In the genomic region with DNA sequence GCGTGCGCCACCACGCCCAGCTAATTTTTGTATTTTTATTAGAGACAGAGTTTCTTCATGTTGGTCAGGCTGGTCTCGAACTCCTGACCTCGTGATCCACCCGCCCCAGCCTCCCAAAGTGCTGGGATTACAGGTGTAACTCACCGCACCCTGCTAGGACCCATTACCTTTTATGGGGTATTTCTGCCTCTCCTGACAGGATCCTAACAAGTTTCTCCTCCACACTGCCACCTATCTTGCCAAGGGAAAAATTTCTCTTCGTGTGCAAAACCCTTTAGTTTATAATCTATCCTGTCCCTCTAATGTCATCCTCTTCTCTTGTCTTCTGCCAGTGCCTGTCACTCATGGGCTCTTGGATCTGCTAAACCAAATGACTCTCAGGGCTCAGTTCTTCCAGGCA, we compare ENCODE assay signal across 19 cellular contexts. TPM values are rescaled to one million over a fixed set of nuclear protein-coding genes. Genes with fewer than 3 reads are reported as not detected.
DNase-seq lines count a peak whose midpoint lies in the region; ATAC-seq, FAIRE-seq and TF ChIP-seq lines count a peak whose summit lies in the region.
"Had no signal": no experiment of that assay in that cellular context is flagged by ENCODE, and none has a peak within 500 bp of the region (broad histone marks: within the 10 kb centered on the region; RNA-seq: fewer than 3 reads in every experiment).

No MANE protein-coding gene starts in this region.

- TF ChIP-seq CTCF in BE2C (IDR thresholded peaks at IDR 0.05; ENCODE audit: low read depth, low read length) (peak; percentile 7; the same call in 1 of the 2 replicates), RWPE2 (IDR thresholded peaks at IDR 0.05; ENCODE audit: poor library complexity, severe bottlenecking) (peak; percentile 22), foreskin keratinocyte (conservative IDR thresholded peaks at IDR 0.05) (peak; percentile 47)

- no peaks in the 10 kb centered on the region for H3K36me3 ChIP-seq in BE2C
- no peaks in the 10 kb centered on the region for H3K36me3 ChIP-seq in H7 (replicated peaks; ENCODE audit: control insufficient read depth, insufficient read depth, low read length)
- no peaks in the 10 kb centered on the region for H3K36me3 ChIP-seq in RWPE2 (ENCODE audit: low read depth)
- H3K36me3 ChIP-seq: adrenal gland, esophagus squamous epithelium had no signal

- FAIRE-seq in RCC 7860 (lab: Jason Lieb, UNC): no peak

- H3K4me1 Mint-ChIP-seq in activated T-cell treated with anti-CD3 and anti-CD28 coated beads, Interleukin-2, amount 50 U/mL, for 24 hours (ENCODE audit: low read depth): peaks cover 10% of the 10 kb centered on the region

- peaks cover 68% of the 10 kb centered on the region for H3K27me3 Mint-ChIP-seq in activated T-cell treated with anti-CD3 and anti-CD28 coated beads, Interleukin-2, amount 50 U/mL, for 24 hours

- no peaks in the 10 kb centered on the region for H3K36me3 Mint-ChIP-seq in activated T-cell treated with anti-CD3 and anti-CD28 coated beads, Interleukin-2, amount 50 U/mL, for 24 hours (ENCODE audit: low read depth)

- no peak overlapping the region for H3K27ac ChIP-seq in RWPE2 (ENCODE audit: poor library complexity, severe bottlenecking)
- no peak overlapping the region for H3K27ac ChIP-seq in foreskin keratinocyte
- H3K27ac ChIP-seq: adrenal gland, esophagus squamous epithelium, skin epidermis had no signal

- DNase-seq in BE2C (no peak), H7 (peak; percentile 47), RWPE2 (ENCODE audit: low spot score) (no peak), foreskin keratinocyte (no peak), RCC 7860 (ENCODE audit: low spot score) (no peak), posterior cingulate gyrus (no peak), NCI-H446 (lab: John Stamatoyannopoulos, UW) (no peak)
- DNase-seq in activated T-cell treated with anti-CD3 and anti-CD28 coated beads, Interleukin-2, amount 50 U/mL, for 24 hours: no peak
- DNase-seq: activated CD4-positive, alpha-beta T cell treated with anti-CD3 and anti-CD28 coated beads for 4 hours; activated T-cell treated with anti-CD3 and anti-CD28 coated beads, Interleukin-2, amount 50 U/mL, for 48 hours; adrenal gland; cortex of kidney; esophagus squamous epithelium; NCI-H345; nucleus accumbens had no signal

- intact Hi-C loops in posterior cingulate gyrus (cut with DNase I): no loop called here

- no peak overlapping the region for H3K4me3 ChIP-seq in BE2C (ENCODE audit: low read depth, low read length)
- no peak overlapping the region for H3K4me3 ChIP-seq in H7 (ENCODE audit: insufficient read depth, low read depth, low read length)
- H3K4me3 ChIP-seq in RWPE2 (ENCODE audit: severe bottlenecking): no peak overlapping the region
- H3K4me3 ChIP-seq: adrenal gland, esophagus squamous epithelium, skin epidermis had no signal

- H3K4me1 ChIP-seq in BE2C: no peaks in the 10 kb centered on the region
- no peaks in the 10 kb centered on the region for H3K4me1 ChIP-seq in RWPE2 (ENCODE audit: insufficient read depth, poor library complexity, severe bottlenecking)
- H3K4me1 ChIP-seq in foreskin keratinocyte: no peaks in the 10 kb centered on the region

- no peak overlapping the region for H3K4me3 Mint-ChIP-seq in activated T-cell treated with anti-CD3 and anti-CD28 coated beads, Interleukin-2, amount 50 U/mL, for 24 hours
- H3K4me3 Mint-ChIP-seq: memory B cell; stimulated activated naive CD8-positive, alpha-beta T cell treated with anti-CD3 and anti-CD28 coated beads, Interleukin-15, Interleukin-2, amounts not matched to agents 100 ng/mL and 50 ng/mL, for 24 hours; T-helper 1 cell treated with Interleukin-12 subunit alpha and Interleukin-12 subunit beta and Interleukin-4 antibody, amounts not matched to agents 30 μg/mL and 1 μg/mL, for 36 hours had no signal

- H3K27me3 ChIP-seq in BE2C (peaks cover 9% of the 10 kb centered on the region), H7 (ENCODE audit: control insufficient read depth, insufficient read depth, low read length) (peaks cover 30% of the 10 kb centered on the region), RWPE2 (ENCODE audit: insufficient read depth, poor library complexity, severe bottlenecking) (peaks cover 15% of the 10 kb centered on the region), foreskin keratinocyte (peaks cover 55% of the 10 kb centered on the region)

- H3K9me3 Mint-ChIP-seq in activated T-cell treated with anti-CD3 and anti-CD28 coated beads, Interleukin-2, amount 50 U/mL, for 24 hours: no peaks in the 10 kb centered on the region
- H3K9me3 Mint-ChIP-seq: stimulated activated naive CD8-positive, alpha-beta T cell treated with anti-CD3 and anti-CD28 coated beads, Interleukin-15, Interleukin-2, amounts not matched to agents 100 ng/mL and 50 ng/mL, for 24 hours; T-helper 1 cell treated with Interleukin-12 subunit alpha and Interleukin-12 subunit beta and Interleukin-4 antibody, amounts not matched to agents 30 μg/mL and 1 μg/mL, for 36 hours had no signal

- no peak overlapping the region for H3K27ac Mint-ChIP-seq in activated T-cell treated with anti-CD3 and anti-CD28 coated beads, Interleukin-2, amount 50 U/mL, for 24 hours
- H3K27ac Mint-ChIP-seq: memory B cell; stimulated activated naive CD8-positive, alpha-beta T cell treated with anti-CD3 and anti-CD28 coated beads, Interleukin-15, Interleukin-2, amounts not matched to agents 100 ng/mL and 50 ng/mL, for 24 hours; T-helper 1 cell treated with Interleukin-12 subunit alpha and Interleukin-12 subunit beta and Interleukin-4 antibody, amounts not matched to agents 30 μg/mL and 1 μg/mL, for 36 hours had no signal

- ATAC-seq in RWPE2 (ENCODE audit: low read depth) (no peak), foreskin keratinocyte (no peak)

- H3K9me3 ChIP-seq in BE2C (no peaks in the 10 kb centered on the region), RWPE2 (ENCODE audit: severe bottlenecking) (no peaks in the 10 kb centered on the region)
- H3K9me3 ChIP-seq: adrenal gland, esophagus squamous epithelium had no signal

RNA-seq across cellular contexts. Expression of gene STMND1, which starts 1.9 kb away (rescaled TPM):
- polyA plus RNA-seq in BE2C (2012; ENCODE audit: insufficient read depth, insufficient read length, low read depth): 0.29 TPM
- total RNA-seq in H7 (2014; rRNA removed; shearing (Covaris generic)): not detected in 2 replicates
- not detected in 2 replicates for total RNA-seq in foreskin keratinocyte
- not detected in 2 replicates for polyA plus RNA-seq in foreskin keratinocyte
- total RNA-seq: adrenal gland, esophagus squamous epithelium had no signal
- polyA plus RNA-seq: adrenal gland had no signal
